ENCODE assay signal across 7 cellular contexts in genomic region chr1:46183926-46184557, GRCh38. TPM values are rescaled to one million over a fixed set of nuclear protein-coding genes. Genes with fewer than 3 reads are reported as not detected.
DNase-seq lines count a peak whose midpoint lies in the region; ATAC-seq and TF ChIP-seq lines count a peak whose summit lies in the region.

No MANE protein-coding gene starts in this region.

- no peak overlapping the region for H2AFZ ChIP-seq in PC-9

- H3K27ac ChIP-seq in PC-9 (peak overlapping the region; percentile 91), right cardiac atrium (ENCODE audit: low read length) (peak overlapping the region; percentile 85), stomach (peak overlapping the region; percentile 85 to 90 (median 88))

- intact Hi-C loops in PC-9 (cut with micrococcal nuclease; ENCODE audit: unreplicated experiment) = loop anchor here (1.0 to 10.0 kb wide), 7 partner anchors 14 to 1169 kb away; partner anchors contain the start of genes HECTD3, HPDL, MAST2 and POMGNT1
- intact Hi-C loops in right cardiac atrium (cut with DNase I) = no loop called here
- intact Hi-C loops in stomach (cut with DNase I; ENCODE audit: low total_unique reads) = no loop called here

- peak overlapping the region; percentile 97 for H3K4me2 ChIP-seq in PC-9

- TF ChIP-seq CTCF in PC-9 (conservative IDR thresholded peaks at IDR 0.05) (no peak), stomach (IDR thresholded peaks at IDR 0.05) (no peak)

- H3K36me3 ChIP-seq in PC-9 (ENCODE audit: low read depth) = peaks cover 45% of the 10 kb centered on the region
- H3K36me3 ChIP-seq in stomach = peaks cover 0 to 26% (median 24%) of the 10 kb centered on the region in 4 donors

- ATAC-seq in GM19351 (IDR thresholded peaks at IDR 0.05; ENCODE audit: unreplicated experiment) (peak; percentile 50), right cardiac atrium (no peak), GM21390 (IDR thresholded peaks at IDR 0.05; ENCODE audit: unreplicated experiment) (no peak)

- H3K4me3 ChIP-seq in PC-9 (peak overlapping the region; percentile 45), right cardiac atrium (ENCODE audit: low read length) (no peak overlapping the region), stomach (peak overlapping the region in 2 of 4 donors; percentile 10 to 15)

- H3K27me3 ChIP-seq in PC-9 (ENCODE audit: insufficient read depth, low read depth) (no peaks in the 10 kb centered on the region), right cardiac atrium (ENCODE audit: control insufficient read depth, insufficient read depth) (no peaks in the 10 kb centered on the region), stomach (no peaks in the 10 kb centered on the region)

- CTCF ChIA-PET in PC-9 (lab: Charles Lee) = interaction anchor here (0.6 to 4.4 kb wide), 3 partner anchors 40 to 63 kb away, joined by 4 to 58 read pairs (median 7); no protein-coding TSS in a partner anchor

- no peak for TF ChIP-seq POLR2A in stomach (IDR thresholded peaks at IDR 0.05)

- TF ChIP-seq EP300 in stomach (IDR thresholded peaks at IDR 0.05) = no peak

- 82% methylated on average over 12 of the region's 12 CpGs for WGBS in right cardiac atrium
- WGBS in stomach, 5 donors = 69 to 74% (median 72%) methylated on average over 9 to 12 of the region's 12 CpGs

- peaks cover 59% of the 10 kb centered on the region for H3K79me2 ChIP-seq in PC-9 (ENCODE audit: low read depth)

- no TSS peak for BruUV-seq in PC-9 (replicated peaks; lab: Mats Ljungman, UMichigan)

- H3K9me3 ChIP-seq in PC-9 (ENCODE audit: insufficient read depth, low read depth) = no peaks in the 10 kb centered on the region
- H3K9me3 ChIP-seq in right cardiac atrium (ENCODE audit: control insufficient read depth, low read length) = no peaks in the 10 kb centered on the region
- H3K9me3 ChIP-seq in stomach = no peaks in the 10 kb centered on the region

- peaks cover 68% of the 10 kb centered on the region for H3K4me1 ChIP-seq in PC-9 (replicated peaks; ENCODE audit: insufficient read depth)
- peaks cover 13% of the 10 kb centered on the region for H3K4me1 ChIP-seq in right cardiac atrium (ENCODE audit: control insufficient read depth, insufficient read depth, low read length)
- H3K4me1 ChIP-seq in stomach = peaks cover 41 to 84% (median 75%) of the 10 kb centered on the region in 4 donors

- no peaks in the 10 kb centered on the region for H3K9me2 ChIP-seq in PC-9 (ENCODE audit: insufficient read depth)

- no peaks in the 10 kb centered on the region; the same call in 1 of the 2 replicates for H4K20me1 ChIP-seq in PC-9 (ENCODE audit: insufficient read depth)

- H3F3A ChIP-seq in PC-9 (ENCODE audit: insufficient read depth, low read depth) = peaks cover 84% of the 10 kb centered on the region

- DNase-seq in PC-9 = no peak
- no peak for DNase-seq in right cardiac atrium
- DNase-seq in stomach = no peak
- no peak for DNase-seq in activated naive CD4-positive, alpha-beta T cell treated with anti-CD3 and anti-CD28 coated beads, Interleukin-2, amount 50 U/mL, for 16 hours
- DNase-seq in NCI-H187 treated with DMSO at 0.1 percent for 48 hours (lab: John Stamatoyannopoulos, UW) = no peak

- POLR2A ChIA-PET in PC-9 (lab: Charles Lee; ENCODE audit: unreplicated experiment) = interaction anchor here (0.5 to 1.6 kb wide), 7 partner anchors 11 to 848 kb away, joined by 3 to 7 read pairs (median 6); partner anchors contain the start of gene RAD54L

RNA-seq across cellular contexts. Expression of gene P3R3URF, which starts 7.8 kb away (rescaled TPM):
- not detected in 2 replicates for total RNA-seq in PC-9 (2021)
- not detected for total RNA-seq in right cardiac atrium
- polyA plus RNA-seq in right cardiac atrium = not detected
- total RNA-seq in stomach = not detected
- polyA plus RNA-seq in stomach = not detected

RNA-seq across cellular contexts. Expression of gene TSPAN1, which starts 9.2 kb away (rescaled TPM):
- total RNA-seq in PC-9 (2021) (134 and 139 TPM in 2 replicates), right cardiac atrium (1 to 10 TPM; 1.0 to 2.4 (median 1.5) TPM), stomach (100 to 1,000 TPM in 2 of 5 donors, 10 to 100 TPM in 3; 52.1 to 154 (median 79.9) TPM)
- polyA plus RNA-seq in right cardiac atrium (1.3 TPM), stomach (100 to 1,000 TPM in 1 of 3 donors, 10 to 100 TPM in 2; 35.9 to 131 (median 38.5) TPM)

RNA-seq across cellular contexts. Expression of gene POMGNT1, which starts 14.2 kb away (rescaled TPM):
- 82.6 and 97.4 TPM in 2 replicates for total RNA-seq in PC-9 (2021)
- total RNA-seq in right cardiac atrium = 10 to 100 TPM; 82.7 to 91.1 (median 87.2) TPM
- 60.0 TPM for polyA plus RNA-seq in right cardiac atrium
- 10 to 100 TPM in 4 of 5 donors, 1 to 10 TPM in 1; 2.9 to 47.3 (median 30.9) TPM for total RNA-seq in stomach
- polyA plus RNA-seq in stomach = 10 to 100 TPM; 32.1 to 41.5 (median 40.3) TPM

RNA-seq across cellular contexts. Expression of gene LURAP1, which starts 19.1 kb away (rescaled TPM):
- total RNA-seq in PC-9 (2021) (0.57 TPM in 1 of 2 replicates, not detected in the other), right cardiac atrium (1 to 10 TPM; 4.3 to 7.0 (median 5.6) TPM), stomach (10 to 100 TPM in 1 of 5 donors, 1 to 10 TPM in 3, not detected in 1; 1.2 to 30.8 (median 6.0) TPM)
- polyA plus RNA-seq in right cardiac atrium (3.8 TPM), stomach (1 to 10 TPM; 2.9 to 4.4 (median 3.4) TPM)

RNA-seq across cellular contexts. Expression of gene PIK3R3, which starts 51.6 kb away (rescaled TPM):
- total RNA-seq in PC-9 (2021) (19.6 and 44.2 TPM in 2 replicates), right cardiac atrium (10 to 100 TPM; 30.5 to 49.8 (median 38.7) TPM), stomach (10 to 100 TPM; 10.4 to 33.8 (median 15.2) TPM)
- polyA plus RNA-seq in right cardiac atrium (20.0 TPM), stomach (1 to 10 TPM; 3.4 to 4.9 (median 3.7) TPM)

Comparison
In these comparisons a context has a peak if more than half of its experiments do, and no peak if none do; other contexts are left out.
1. RNA of gene TSPAN1, which starts 9.2 kb away (total RNA-seq): 134 to 139 TPM in PC-9 and 52.1 to 154 TPM in stomach; 1.0 to 2.4 TPM in right cardiac atrium; every median in the first group is over 10 times any median in the second.
2. Peak in every context shown above with its lines, with median percentiles within 50 percentile points of each other: H3K27ac ChIP-seq.